In the genomic region with DNA sequence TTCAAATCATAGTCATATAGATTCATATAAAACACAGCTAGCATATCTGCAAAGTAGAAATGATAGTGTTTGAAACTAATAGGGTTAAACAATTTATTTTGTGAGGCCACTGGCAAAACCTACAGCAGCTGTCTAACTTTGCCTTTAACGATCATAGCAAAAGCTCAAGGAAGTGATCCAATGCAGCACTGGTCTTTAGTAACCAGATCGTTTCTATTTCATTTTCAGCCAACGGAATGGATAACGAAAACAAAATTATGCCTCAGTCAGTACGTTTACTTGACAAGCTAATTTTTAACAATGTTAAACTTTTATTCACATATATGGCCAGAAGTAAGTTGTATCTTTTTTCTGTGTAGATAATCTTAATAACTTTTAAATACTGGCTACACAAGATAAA, we compare ENCODE assay signal across 8 cellular contexts. TPM values are rescaled to one million over a fixed set of nuclear protein-coding genes. Genes with fewer than 3 reads are reported as not detected.
DNase-seq lines count a peak whose midpoint lies in the region; ATAC-seq and TF ChIP-seq lines count a peak whose summit lies in the region.

No MANE protein-coding gene starts in this region.

- H3K36me3 ChIP-seq in hepatocyte (replicated peaks; ENCODE audit: insufficient read depth, low read depth), result no peaks in the 10 kb centered on the region

- H3K79me2 ChIP-seq in hepatocyte, result peaks cover 92% of the 10 kb centered on the region

- H3K27me3 ChIP-seq in hepatocyte, result no peaks in the 10 kb centered on the region

- H3K9me2 ChIP-seq in hepatocyte (replicated peaks; ENCODE audit: insufficient read depth), result no peaks in the 10 kb centered on the region

- peak overlapping the region; percentile 18 for H2AFZ ChIP-seq in hepatocyte

- no peaks in the 10 kb centered on the region for H3K9me3 ChIP-seq in hepatocyte (ENCODE audit: low read depth)

- DNase-seq in GM12864 (ENCODE audit: low read depth) (no peak), NAMALWA (ENCODE audit: low spot score) (peak; percentile 60), hepatocyte (ENCODE audit: low spot score) (no peak), SW480 (ENCODE audit: low spot score) (no peak), activated gamma-delta T cell treated with Interleukin-2 at 50 U/mL for 16 hours (no peak), DMS153 treated with DMSO at 0.1 percent for 48 hours (lab: John Stamatoyannopoulos, UW; ENCODE audit: unreplicated experiment) (no peak)

- peaks cover 47% of the 10 kb centered on the region for H3K4me1 ChIP-seq in hepatocyte (ENCODE audit: insufficient read depth)

- WGBS in hepatocyte (ENCODE audit: low lambda C conversion rate, missing lambda C conversion rate), result 29% methylated on average over 5 of the region's 5 CpGs

- no peak for TF ChIP-seq CTCF in GM12864 (IDR thresholded peaks at IDR 0.05; ENCODE audit: low read depth, low read length, missing control alignments)
- no peak for TF ChIP-seq CTCF in hepatocyte (IDR thresholded peaks at IDR 0.05; ENCODE audit: poor library complexity)

- H3K27ac ChIP-seq in hepatocyte, result peak overlapping the region; percentile 36

- no peaks in the 10 kb centered on the region for H4K20me1 ChIP-seq in hepatocyte (ENCODE audit: insufficient read depth, poor library complexity, severe bottlenecking)

- peak overlapping the region; percentile 65 for H3K4me2 ChIP-seq in hepatocyte

- ATAC-seq in GM21529 (IDR thresholded peaks at IDR 0.05; ENCODE audit: unreplicated experiment) (peak; percentile 82), HG03095 (IDR thresholded peaks at IDR 0.05; ENCODE audit: unreplicated experiment) (no peak)

- H3K4me3 ChIP-seq in GM12864 (ENCODE audit: low read depth, low read length) (peak overlapping the region; percentile 12; the same call in 1 of the 2 replicates), hepatocyte (peak overlapping the region; percentile 10)

RNA-seq across cellular contexts. Expression of a gene that starts 17.7 kb away (rescaled TPM):
- 38.3 and 39.2 TPM in 2 replicates for total RNA-seq in hepatocyte
- 13.6 and 13.7 TPM in 2 replicates for polyA plus RNA-seq in hepatocyte
